ENCODE assay signal across 8 cellular contexts in genomic region chr14:105480807-105481801, GRCh38. TPM values are rescaled to one million over a fixed set of nuclear protein-coding genes. Genes with fewer than 3 reads are reported as not detected.
DNase-seq lines count a peak whose midpoint lies in the region; ATAC-seq, FAIRE-seq and TF ChIP-seq lines count a peak whose summit lies in the region.

No MANE protein-coding gene starts in this region.

- CTCF ChIA-PET in BJ (lab: Yijun Ruan, JAX): interaction anchor here (0.6 to 3.3 kb wide), 22 partner anchors 9 to 256 kb away, joined by 3 to 61 read pairs (median 7); no protein-coding TSS in a partner anchor

- no peaks in the 10 kb centered on the region for H3K36me3 ChIP-seq in BJ (ENCODE audit: control insufficient read depth, insufficient read depth, low read length)

- POLR2A ChIA-PET in BJ (lab: Charles Lee): no interaction called here

- peak; percentile 76 for FAIRE-seq in endometrium (lab: Jason Lieb, UNC)

- TF ChIP-seq CTCF in BJ (IDR thresholded peaks at IDR 0.05; ENCODE audit: insufficient read depth, low read depth, low read length): peak; percentile 99

- H3K27me3 ChIP-seq in BJ (ENCODE audit: control insufficient read depth, insufficient read depth, low read length): 0 out of 2 replicates have a peak, but pooled peaks cover 1% of the 10 kb centered on the region

- DNase-seq in BJ (ENCODE audit: low read depth): no peak
- peak in 72 of 76 experiments; percentile 6 to 97 (median 76) for DNase-seq in HUDEP-2 (lab: John Stamatoyannopoulos, UW; ENCODE audit: unreplicated experiment in 76 of 76)
- DNase-seq in NOMO-1 treated with dmso at 0.1 percent for 144 hours (lab: John Stamatoyannopoulos, UW; ENCODE audit: unreplicated experiment): peak; percentile 58
- peak; percentile 88 for DNase-seq in activated CD8-positive, alpha-beta memory T cell treated with anti-CD3 and anti-CD28 coated beads, Interleukin-2, amount 50 U/mL, for 4 hours
- DNase-seq in midbrain (lab: John Stamatoyannopoulos, UW): peak; percentile 93
- peak; percentile 83 to 89 for DNase-seq in stimulated activated CD8-positive, alpha-beta memory T cell treated with anti-CD3 and anti-CD28 coated beads, Interleukin-2, amount 100 ng/mL, for 48 hours (ENCODE audit: low read depth in 2 of 2)

- peak overlapping the region; percentile 42 for H3K4me3 ChIP-seq in BJ (ENCODE audit: low read depth, low read length)

- ATAC-seq in GM19438 (IDR thresholded peaks at IDR 0.05; ENCODE audit: low read depth, unreplicated experiment): peak; percentile 2

RNA-seq across cellular contexts. Expression of gene CRIP1, which starts 5.6 kb away (rescaled TPM):
- polyA plus RNA-seq in BJ (2011; rRNA removed): 0.90 and 1.4 TPM in 2 replicates
- 3.1 and 3.9 TPM in 2 replicates for polyA minus RNA-seq in BJ (2011; rRNA and poly(A)+ RNA removed)

RNA-seq across cellular contexts. Expression of gene CRIP2, which starts 6.5 kb away (rescaled TPM):
- 8.0 and 19.5 TPM in 2 replicates for polyA plus RNA-seq in BJ (2011; rRNA removed)
- polyA minus RNA-seq in BJ (2011; rRNA and poly(A)+ RNA removed): 3.0 and 5.3 TPM in 2 replicates

RNA-seq across cellular contexts. Expression of gene TEDC1, which starts 9.9 kb away (rescaled TPM):
- polyA plus RNA-seq in BJ (2011; rRNA removed): 3.3 and 6.4 TPM in 2 replicates
- polyA minus RNA-seq in BJ (2011; rRNA and poly(A)+ RNA removed): 1.3 and 2.2 TPM in 2 replicates

RNA-seq across cellular contexts. Expression of gene TMEM121, which starts 45.3 kb away (rescaled TPM):
- 4.0 and 4.6 TPM in 2 replicates for polyA plus RNA-seq in BJ (2011; rRNA removed)
- polyA minus RNA-seq in BJ (2011; rRNA and poly(A)+ RNA removed): 1.0 and 1.2 TPM in 2 replicates
